ENCODE assay signal across 19 cellular contexts in the genomic region with DNA sequence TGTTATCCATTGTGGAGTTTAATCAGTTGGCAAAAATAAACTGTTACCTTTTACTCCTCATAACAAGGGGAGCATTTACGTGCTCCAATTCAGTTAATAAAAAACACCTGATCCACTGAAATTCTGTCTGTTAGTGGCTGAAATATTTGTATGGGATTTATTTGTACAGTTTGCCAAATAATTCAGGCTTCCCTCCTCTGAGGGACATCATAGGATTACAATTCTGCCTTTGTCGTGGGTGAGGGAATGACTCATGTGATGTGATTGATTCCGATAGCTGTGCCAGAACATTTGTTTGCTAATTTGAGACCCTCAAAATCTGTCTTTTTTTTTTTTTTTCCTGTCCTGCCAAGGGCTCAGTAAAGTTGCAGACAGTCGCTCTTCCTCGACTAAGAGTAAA.
"Had no signal": no experiment of that assay in that cellular context is flagged by ENCODE, and none has a peak within 500 bp of the region (broad histone marks: within the 10 kb centered on the region; RNA-seq: fewer than 3 reads in every experiment).

No MANE protein-coding gene starts in this region.

- H3K27me3 ChIP-seq: adrenal gland, ascending aorta, colonic mucosa, dorsolateral prefrontal cortex, gastrocnemius medialis, suprapubic skin, tibial nerve had no signal

- H3K27ac ChIP-seq: adrenal gland, ascending aorta, colonic mucosa, dorsolateral prefrontal cortex, gastrocnemius medialis, left ventricle myocardium inferior, psoas muscle, suprapubic skin, tibial nerve, VCaP had no signal

- H3K36me3 ChIP-seq: adrenal gland, ascending aorta, colonic mucosa, gastrocnemius medialis, left ventricle myocardium inferior, suprapubic skin, tibial nerve had no signal

- H3K4me3 ChIP-seq: adrenal gland, ascending aorta, colonic mucosa, gastrocnemius medialis, left ventricle myocardium inferior, psoas muscle, suprapubic skin, tibial nerve had no signal

- DNase-seq: activated CD4-positive, alpha-beta memory T cell treated with anti-CD3 and anti-CD28 coated beads, Interleukin-2, amount 10 ng/mL, durations not matched to agents 7 days and 5 days; activated CD4-positive, alpha-beta T cell treated with anti-CD3 and anti-CD28 coated beads, Interleukin-2, amount 10 ng/mL, durations not matched to agents 24 days and 14 days; activated T-cell treated with anti-CD3 and anti-CD28 coated beads, Interleukin-2, amount 50 U/mL, for 1 hour; adrenal gland; colonic mucosa; dorsolateral prefrontal cortex; effector memory CD8-positive, alpha-beta T cell; gastrocnemius medialis; left ventricle myocardium inferior; mammary epithelial cell; naive thymus-derived CD8-positive, alpha-beta T cell; psoas muscle; right cardiac atrium; stimulated activated CD4-positive, alpha-beta T cell treated with anti-CD3 and anti-CD28 coated beads, Interleukin-1b, Interleukin-23, amount 100 ng/mL, for 48 hours; stimulated activated naive CD8-positive, alpha-beta T cell treated with anti-CD3 and anti-CD28 coated beads, Interleukin-15, amount 100 ng/mL, for 72 hours had no signal

- H3K4me1 ChIP-seq: adrenal gland, colonic mucosa, gastrocnemius medialis, left ventricle myocardium inferior, psoas muscle, suprapubic skin had no signal

- H3K9me3 ChIP-seq: adrenal gland, ascending aorta, colonic mucosa, gastrocnemius medialis, left ventricle myocardium inferior, psoas muscle, suprapubic skin, tibial nerve had no signal
